Comparison of ENCODE assay signal across 16 cellular contexts in genomic region chr19:18230941-18231734, GRCh38. TPM values are rescaled to one million over a fixed set of nuclear protein-coding genes. Genes with fewer than 3 reads are reported as not detected.
A peak's percentile ranks its signal among the peaks of the same experiment; 100 is the strongest.
DNase-seq lines count a peak whose midpoint lies in the region; ATAC-seq lines count a peak whose summit lies in the region.
"Had no signal": no experiment of that assay in that cellular context is flagged by ENCODE, and none has a peak within 500 bp of the region (broad histone marks: within the 10 kb centered on the region; RNA-seq: fewer than 3 reads in every experiment).

No MANE protein-coding gene starts in this region.

- no peak overlapping the region for H2AFZ ChIP-seq in trophoblast cell (ENCODE audit: insufficient read depth, low read length, poor library complexity)

- H3K4me3 Mint-ChIP-seq in activated naive CD4-positive, alpha-beta T cell treated with anti-CD3 and anti-CD28 coated beads, Interleukin-2, amount 10 ng/mL, durations not matched to agents 7 days and 5 days = no peak overlapping the region
- H3K4me3 Mint-ChIP-seq in central memory CD8-positive, alpha-beta T cell = no peak overlapping the region
- H3K4me3 Mint-ChIP-seq: activated naive CD4-positive, alpha-beta T cell treated with anti-CD3 and anti-CD28 coated beads for 36 hours had no signal

- no peak overlapping the region for H2BK120ac ChIP-seq in trophoblast cell (ENCODE audit: insufficient read depth, low read length, poor library complexity)

- peaks cover 6% of the 10 kb centered on the region for H3K9me3 ChIP-seq in trophoblast cell (ENCODE audit: insufficient read depth, low read depth, low read length)

- no peak overlapping the region for H4K91ac ChIP-seq in trophoblast cell (ENCODE audit: low read depth, low read length)

- H2BK12ac ChIP-seq in trophoblast cell (ENCODE audit: low read length) = no peak overlapping the region

- H3K23ac ChIP-seq in trophoblast cell (ENCODE audit: low read length) = peak overlapping the region; percentile 55

- H3K36me3 Mint-ChIP-seq in activated naive CD4-positive, alpha-beta T cell treated with anti-CD3 and anti-CD28 coated beads, Interleukin-2, amount 50 U/mL, for 72 hours = peaks cover 7% of the 10 kb centered on the region in 2 donors
- H3K36me3 Mint-ChIP-seq in activated naive CD4-positive, alpha-beta T cell treated with anti-CD3 and anti-CD28 coated beads, Interleukin-2, amount 10 ng/mL, durations not matched to agents 7 days and 5 days = no peaks in the 10 kb centered on the region
- H3K36me3 Mint-ChIP-seq in central memory CD8-positive, alpha-beta T cell (ENCODE audit: insufficient read depth) = peaks cover 6% of the 10 kb centered on the region

- H3K27ac Mint-ChIP-seq in activated naive CD4-positive, alpha-beta T cell treated with anti-CD3 and anti-CD28 coated beads, Interleukin-2, amount 50 U/mL, for 72 hours = no peak overlapping the region
- H3K27ac Mint-ChIP-seq in activated naive CD4-positive, alpha-beta T cell treated with anti-CD3 and anti-CD28 coated beads, Interleukin-2, amount 10 ng/mL, durations not matched to agents 7 days and 5 days = no peak overlapping the region
- H3K27ac Mint-ChIP-seq in central memory CD8-positive, alpha-beta T cell (ENCODE audit: low read depth) = peak overlapping the region; percentile 53
- H3K27ac Mint-ChIP-seq: activated naive CD4-positive, alpha-beta T cell treated with anti-CD3 and anti-CD28 coated beads for 36 hours; nephron had no signal

- H3K14ac ChIP-seq in trophoblast cell (ENCODE audit: low read length) = no peak overlapping the region

- H3K4me3 ChIP-seq in trophoblast cell (ENCODE audit: low read depth, low read length) = no peak overlapping the region
- H3K4me3 ChIP-seq: SK-N-MC, thoracic aorta had no signal

- H3K27me3 ChIP-seq in trophoblast cell (ENCODE audit: insufficient read depth, low read length) = no peaks in the 10 kb centered on the region

- no peak overlapping the region for H3K4me2 ChIP-seq in trophoblast cell (ENCODE audit: low read length)

- WGBS in trophoblast cell (ENCODE audit: extremely low coverage, insufficient coverage, insufficient read length) = no CpG with 5 or more reads among the region's 18 CpGs

- H3K79me2 ChIP-seq in trophoblast cell (ENCODE audit: control insufficient read depth, insufficient read depth, low read length, poor library complexity) = no peaks in the 10 kb centered on the region

- H3K36me3 ChIP-seq in trophoblast cell (ENCODE audit: control insufficient read depth in 1 of 2, insufficient read depth in 2 of 2, low read length in 2 of 2) = no peaks in the 10 kb centered on the region
- H3K36me3 ChIP-seq: thoracic aorta had no signal

- no peaks in the 10 kb centered on the region for H3K79me1 ChIP-seq in trophoblast cell (ENCODE audit: low read length)

- no peak overlapping the region for H2BK5ac ChIP-seq in trophoblast cell (ENCODE audit: low read depth, low read length, poor library complexity)

- peaks cover 86% of the 10 kb centered on the region for H3K27me3 Mint-ChIP-seq in activated naive CD4-positive, alpha-beta T cell treated with anti-CD3 and anti-CD28 coated beads, Interleukin-2, amount 10 ng/mL, durations not matched to agents 7 days and 5 days
- H3K27me3 Mint-ChIP-seq in central memory CD8-positive, alpha-beta T cell = peaks cover 90% of the 10 kb centered on the region

- H3K9ac ChIP-seq in trophoblast cell (ENCODE audit: low read length) = peak overlapping the region; percentile 54

- peaks cover 3 to 6% of the 10 kb centered on the region in 2 experiments for H3K4me1 ChIP-seq in trophoblast cell (ENCODE audit: control insufficient read depth in 1 of 2, insufficient read depth in 2 of 2, low read length in 2 of 2)

- no peak overlapping the region for H4K12ac ChIP-seq in trophoblast cell (ENCODE audit: low read depth, low read length)

- H4K8ac ChIP-seq in trophoblast cell (ENCODE audit: low read depth, low read length) = no peak overlapping the region

- ATAC-seq in activated naive CD4-positive, alpha-beta T cell treated with anti-CD3 and anti-CD28 coated beads, Interleukin-2, amount 50 U/mL, for 72 hours = peak; percentile 31 to 54
- no peak for ATAC-seq in central memory CD8-positive, alpha-beta T cell (replicated peaks; ENCODE audit: extremely low read depth, poor library complexity, severe bottlenecking)

- H2AK5ac ChIP-seq in trophoblast cell (ENCODE audit: low read length) = no peak overlapping the region

- no peak overlapping the region for H3K4ac ChIP-seq in trophoblast cell (ENCODE audit: low read depth, low read length)

- no peak overlapping the region for H3K27ac ChIP-seq in trophoblast cell (ENCODE audit: low read depth, low read length)
- H3K27ac ChIP-seq: SK-N-MC, thoracic aorta had no signal

- no peak for DNase-seq in activated naive CD4-positive, alpha-beta T cell treated with anti-CD3 and anti-CD28 coated beads, Interleukin-2, amount 50 U/mL, for 72 hours (ENCODE audit: low spot score in 2 of 2)
- no peak for DNase-seq in activated naive CD4-positive, alpha-beta T cell treated with anti-CD3 and anti-CD28 coated beads, Interleukin-2, amount 10 ng/mL, durations not matched to agents 7 days and 5 days
- DNase-seq in MV-4-11 (lab: John Stamatoyannopoulos, UW) = peak; percentile 31
- no peak for DNase-seq in central memory CD8-positive, alpha-beta T cell (ENCODE audit: low spot score in 2 of 2)
- no peak for DNase-seq in trophoblast cell
- no peak for DNase-seq in middle frontal gyrus (ENCODE audit: extremely low spot score, low spot score)
- no peak for DNase-seq in NOMO-1 treated with dmso at 0.1 percent for 144 hours (lab: John Stamatoyannopoulos, UW; ENCODE audit: unreplicated experiment)
- DNase-seq in activated CD8-positive, alpha-beta memory T cell treated with anti-CD3 and anti-CD28 coated beads for 24 hours = no peak
- DNase-seq: activated naive CD4-positive, alpha-beta T cell treated with anti-CD3 and anti-CD28 coated beads for 36 hours; effector CD4-positive, alpha-beta T cell; NCI-H1417 treated with DMSO at 0.1 percent for 48 hours; NCI-H446; retina had no signal

- CTCF ChIA-PET in activated naive CD4-positive, alpha-beta T cell treated with anti-CD3 and anti-CD28 coated beads, Interleukin-2, amount 10 ng/mL, durations not matched to agents 7 days and 5 days (lab: Charles Lee) = interaction anchor here (0.9 to 1.4 kb wide), 4 partner anchors 9 to 157 kb away, joined by 4 read pairs; no protein-coding TSS in a partner anchor

- H3K4me1 Mint-ChIP-seq in activated naive CD4-positive, alpha-beta T cell treated with anti-CD3 and anti-CD28 coated beads, Interleukin-2, amount 10 ng/mL, durations not matched to agents 7 days and 5 days = peaks cover 7% of the 10 kb centered on the region
- no peaks in the 10 kb centered on the region for H3K4me1 Mint-ChIP-seq in central memory CD8-positive, alpha-beta T cell

- no peak overlapping the region for H3K18ac ChIP-seq in trophoblast cell (ENCODE audit: low read length)

- H3K9me3 Mint-ChIP-seq in activated naive CD4-positive, alpha-beta T cell treated with anti-CD3 and anti-CD28 coated beads, Interleukin-2, amount 50 U/mL, for 72 hours = peaks cover 0 to 6% of the 10 kb centered on the region in 2 donors
- H3K9me3 Mint-ChIP-seq in activated naive CD4-positive, alpha-beta T cell treated with anti-CD3 and anti-CD28 coated beads, Interleukin-2, amount 10 ng/mL, durations not matched to agents 7 days and 5 days = peaks cover 5% of the 10 kb centered on the region
- no peaks in the 10 kb centered on the region for H3K9me3 Mint-ChIP-seq in central memory CD8-positive, alpha-beta T cell

RNA-seq across cellular contexts. Expression of gene PDE4C, which starts 4.9 kb away (rescaled TPM):
- total RNA-seq in activated naive CD4-positive, alpha-beta T cell treated with anti-CD3 and anti-CD28 coated beads, Interleukin-2, amount 50 U/mL, for 72 hours = 1 to 10 TPM in 1 of 2 donors, under 1 TPM in 1; 0.12 to 1.0 TPM
- polyA plus RNA-seq in trophoblast cell (2013) = 0.38 and 0.60 TPM in 2 replicates

RNA-seq across cellular contexts. Expression of gene RAB3A, which starts 27.3 kb away (rescaled TPM):
- total RNA-seq in activated naive CD4-positive, alpha-beta T cell treated with anti-CD3 and anti-CD28 coated beads, Interleukin-2, amount 50 U/mL, for 72 hours = 1 to 10 TPM; 8.9 to 9.8 TPM
- 2.5 and 3.0 TPM in 2 replicates for polyA plus RNA-seq in trophoblast cell (2013)

RNA-seq across cellular contexts. Expression of gene MPV17L2, which starts 38.1 kb away (rescaled TPM):
- total RNA-seq in activated naive CD4-positive, alpha-beta T cell treated with anti-CD3 and anti-CD28 coated beads, Interleukin-2, amount 50 U/mL, for 72 hours = 10 to 100 TPM in 1 of 2 donors, 1 to 10 TPM in 1; 5.4 to 14.0 TPM
- polyA plus RNA-seq in trophoblast cell (2013) = 26.0 and 26.7 TPM in 2 replicates

RNA-seq across cellular contexts. Expression of gene IQCN, which starts 43.1 kb away (rescaled TPM):
- total RNA-seq in activated naive CD4-positive, alpha-beta T cell treated with anti-CD3 and anti-CD28 coated beads, Interleukin-2, amount 50 U/mL, for 72 hours = 1 to 10 TPM in 1 of 2 donors, under 1 TPM in 1; 0.45 to 1.5 TPM
- 1.7 and 1.8 TPM in 2 replicates for polyA plus RNA-seq in trophoblast cell (2013)

RNA-seq across cellular contexts. Expression of gene JUND, which starts 50.3 kb away (rescaled TPM):
- total RNA-seq in activated naive CD4-positive, alpha-beta T cell treated with anti-CD3 and anti-CD28 coated beads, Interleukin-2, amount 50 U/mL, for 72 hours = 100 to 1,000 TPM; 213 to 255 TPM
- 224 and 256 TPM in 2 replicates for polyA plus RNA-seq in trophoblast cell (2013)
